Comparison of ENCODE assay signal across 8 cellular contexts in the genomic region with DNA sequence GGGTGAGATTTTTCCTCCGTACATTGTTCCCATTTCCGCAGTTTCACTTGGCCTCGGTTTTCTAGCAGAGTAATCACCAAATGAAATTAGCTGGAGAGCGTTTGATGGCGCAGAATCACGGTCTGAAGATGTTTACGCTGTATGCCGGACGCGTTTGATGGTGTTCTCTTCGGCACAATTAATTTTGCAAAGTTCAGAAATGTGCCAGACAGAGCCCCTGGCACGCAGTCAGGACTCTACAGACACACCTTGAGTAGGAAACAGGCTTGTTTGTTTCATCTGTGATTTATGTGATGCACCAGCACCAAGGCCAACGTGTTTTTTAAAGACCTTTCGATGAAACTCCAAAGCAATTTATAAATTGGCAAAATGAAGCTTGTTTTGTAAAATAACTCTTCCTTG. TPM values are rescaled to one million over a fixed set of nuclear protein-coding genes. Genes with fewer than 3 reads are reported as not detected.
DNase-seq lines count a peak whose midpoint lies in the region; ATAC-seq and TF ChIP-seq lines count a peak whose summit lies in the region.

No MANE protein-coding gene starts in this region.

- peak overlapping the region; percentile 90 for H3K9ac ChIP-seq in SK-N-SH
- peak overlapping the region; percentile 76 for H3K9ac ChIP-seq in fibroblast of lung (ENCODE audit: insufficient read depth, low read length)
- peak overlapping the region; percentile 90 for H3K9ac ChIP-seq in parathyroid adenoma

- H3K27me3 Mint-ChIP-seq in CD8-positive, alpha-beta T cell (ENCODE audit: low read depth), result peaks cover 57% of the 10 kb centered on the region

- H4K20me1 ChIP-seq in SK-N-SH (ENCODE audit: insufficient read depth) (no peaks in the 10 kb centered on the region), fibroblast of lung (ENCODE audit: control insufficient read depth, extremely low read depth, insufficient read depth, low read length) (no peaks in the 10 kb centered on the region)

- peaks cover 15% of the 10 kb centered on the region; the same call in 1 of the 2 replicates for H3K79me2 ChIP-seq in SK-N-SH (ENCODE audit: insufficient read depth)
- H3K79me2 ChIP-seq in fibroblast of lung (ENCODE audit: control insufficient read depth, insufficient read depth, low read length), result peaks cover 29% of the 10 kb centered on the region
- H3K79me2 ChIP-seq in parathyroid adenoma, result peaks cover 7% of the 10 kb centered on the region

- peak overlapping the region; percentile 72 for H3K4me3 Mint-ChIP-seq in CD8-positive, alpha-beta T cell

- peaks cover 4% of the 10 kb centered on the region for H3F3A ChIP-seq in SK-N-SH (replicated peaks; ENCODE audit: insufficient read depth)

- CTCF ChIA-PET in CD8-positive, alpha-beta T cell (lab: Charles Lee), result no interaction called here
- CTCF ChIA-PET in SK-N-SH (lab: Yijun Ruan, JAX), result interaction anchor here (0.6 to 1.5 kb wide), 4 partner anchors 16 to 251 kb away, joined by 3 to 6 read pairs (median 4); no protein-coding TSS in a partner anchor

- H3K4me1 Mint-ChIP-seq in CD8-positive, alpha-beta T cell (ENCODE audit: low read depth), result peaks cover 15% of the 10 kb centered on the region

- WGBS in SK-N-SH (ENCODE audit: low lambda C conversion rate), result 12% methylated on average over 14 of the region's 14 CpGs

- TF ChIP-seq CTCF in CD8-positive, alpha-beta T cell (IDR thresholded peaks at IDR 0.05), result no peak
- TF ChIP-seq CTCF in SK-N-SH (IDR thresholded peaks at IDR 0.05) (no peak), fibroblast of lung (conservative IDR thresholded peaks at IDR 0.05 in 1 of 2, IDR thresholded peaks at IDR 0.05 in 1 of 2; ENCODE audit: low read depth in 1 of 2, low read length in 2 of 2) (no peak), parathyroid adenoma (IDR thresholded peaks at IDR 0.05) (no peak)

- H3K36me3 ChIP-seq in CD8-positive, alpha-beta T cell (ENCODE audit: insufficient read depth, low read length), result no peaks in the 10 kb centered on the region
- H3K36me3 ChIP-seq in SK-N-SH (replicated peaks in 1 of 2; ENCODE audit: control insufficient read depth in 1 of 2, insufficient read depth in 2 of 2, low read length in 1 of 2) (no peaks in the 10 kb centered on the region), fibroblast of lung (ENCODE audit: control insufficient read depth, insufficient read depth, low read length) (no peaks in the 10 kb centered on the region), parathyroid adenoma (ENCODE audit: control insufficient read depth, insufficient read depth, low read length) (no peaks in the 10 kb centered on the region)

- H3K36me3 Mint-ChIP-seq in CD8-positive, alpha-beta T cell, result no peaks in the 10 kb centered on the region

- no peak overlapping the region for H3K27ac Mint-ChIP-seq in CD8-positive, alpha-beta T cell

- POLR2A ChIA-PET in CD8-positive, alpha-beta T cell (lab: Charles Lee), result no interaction called here
- POLR2A ChIA-PET in SK-N-SH (lab: Yijun Ruan, JAX), result interaction anchor here (0.6 to 0.7 kb wide), 2 partner anchors 17 to 151 kb away, joined by 3 read pairs; no protein-coding TSS in a partner anchor

- TF ChIP-seq RAD21 in SK-N-SH (IDR thresholded peaks at IDR 0.05; ENCODE audit: low read length), result no peak

- no peak overlapping the region for H3K27ac ChIP-seq in CD8-positive, alpha-beta T cell (ENCODE audit: low read depth, low read length)
- H3K27ac ChIP-seq in SK-N-SH (ENCODE audit: low read depth in 2 of 2, low read length in 1 of 2) (peak overlapping the region; percentile 88 to 97), fibroblast of lung (ENCODE audit: insufficient read depth, low read length) (peak overlapping the region; percentile 86), parathyroid adenoma (peak overlapping the region; percentile 97)

- no peak for DNase-seq in CD8-positive, alpha-beta T cell
- no peak for DNase-seq in SK-N-SH
- no peak for DNase-seq in fibroblast of lung (ENCODE audit: low read depth in 2 of 2)
- DNase-seq in stimulated activated CD4-positive, alpha-beta T cell treated with anti-CD3 and anti-CD28 coated beads, Interleukin-2, amount 100 ng/mL, for 48 hours, result no peak

- peaks cover 7% of the 10 kb centered on the region for H3K4me1 ChIP-seq in CD8-positive, alpha-beta T cell (ENCODE audit: insufficient read depth, low read length)
- H3K4me1 ChIP-seq in SK-N-SH (ENCODE audit: control insufficient read depth in 1 of 2, insufficient read depth in 2 of 2, low read depth in 1 of 2, low read length in 1 of 2), result peaks cover 0 to 4% of the 10 kb centered on the region in 2 experiments; a peak in 2 of 4 replicates
- H3K4me1 ChIP-seq in fibroblast of lung (ENCODE audit: control insufficient read depth, extremely low read depth, insufficient read depth, low read length), result no peaks in the 10 kb centered on the region
- H3K4me1 ChIP-seq in parathyroid adenoma, result no peaks in the 10 kb centered on the region

- intact Hi-C loops in CD8-positive, alpha-beta T cell (cut with DNase I, micrococcal nuclease), result no loop called here

- peak overlapping the region; percentile 48 for H3K4me3 ChIP-seq in CD8-positive, alpha-beta T cell (ENCODE audit: low read depth, low read length)
- H3K4me3 ChIP-seq in SK-N-SH (ENCODE audit: low read depth in 2 of 2, low read length in 1 of 2) (peak overlapping the region; percentile 87 to 91), fibroblast of lung (replicated peaks in 1 of 4; ENCODE audit: control extremely low read depth in 1 of 4, insufficient read depth in 1 of 4, low read depth in 3 of 4, low read length in 4 of 4) (peak overlapping the region; percentile 77 to 89 (median 84)), parathyroid adenoma (ENCODE audit: low read depth, low read length) (peak overlapping the region; percentile 95)

- H3K27me3 ChIP-seq in CD8-positive, alpha-beta T cell (ENCODE audit: insufficient read depth, low read length), result peaks cover 15% of the 10 kb centered on the region
- H3K27me3 ChIP-seq in SK-N-SH (ENCODE audit: insufficient read depth) (no peaks in the 10 kb centered on the region), fibroblast of lung (ENCODE audit: control insufficient read depth, insufficient read depth, low read length) (peaks cover 2% of the 10 kb centered on the region), parathyroid adenoma (ENCODE audit: control insufficient read depth, insufficient read depth, low read length) (no peaks in the 10 kb centered on the region)

- H3K9me2 ChIP-seq in SK-N-SH, result no peaks in the 10 kb centered on the region

- TF ChIP-seq EP300 in SK-N-SH (IDR thresholded peaks at IDR 0.05; ENCODE audit: borderline replicate concordance in 1 of 2, low read depth in 1 of 2, low read length in 1 of 2), result no peak

- no peak for ATAC-seq in CD8-positive, alpha-beta T cell
- no peak for ATAC-seq in HG03521 (IDR thresholded peaks at IDR 0.05; ENCODE audit: unreplicated experiment)
- ATAC-seq in GM21390 (IDR thresholded peaks at IDR 0.05; ENCODE audit: unreplicated experiment), result no peak
- ATAC-seq in HG03045 (IDR thresholded peaks at IDR 0.05; ENCODE audit: unreplicated experiment), result no peak

- no peaks in the 10 kb centered on the region for H3K9me3 Mint-ChIP-seq in CD8-positive, alpha-beta T cell

- peak overlapping the region; percentile 88 for H3K4me2 ChIP-seq in SK-N-SH
- peak overlapping the region; percentile 71 for H3K4me2 ChIP-seq in fibroblast of lung (ENCODE audit: extremely low read depth, insufficient read depth, low read length)
- H3K4me2 ChIP-seq in parathyroid adenoma (ENCODE audit: low read length), result peak overlapping the region; percentile 98

- H2AFZ ChIP-seq in SK-N-SH (ENCODE audit: low read depth), result peak overlapping the region; percentile 89
- H2AFZ ChIP-seq in fibroblast of lung (ENCODE audit: low read length), result peak overlapping the region; percentile 74
- peak overlapping the region; percentile 97 for H2AFZ ChIP-seq in parathyroid adenoma

- H3K9me3 ChIP-seq in CD8-positive, alpha-beta T cell (ENCODE audit: low read length), result no peaks in the 10 kb centered on the region
- H3K9me3 ChIP-seq in SK-N-SH (no peaks in the 10 kb centered on the region), fibroblast of lung (ENCODE audit: control insufficient read depth, insufficient read depth, low read depth, low read length) (no peaks in the 10 kb centered on the region), parathyroid adenoma (ENCODE audit: control insufficient read depth, low read length) (no peaks in the 10 kb centered on the region)

TF ChIP-seq in SK-N-SH, 30 proteins besides CTCF, POLR2A, EP300 and RAD21 (continues in another document):
- no peak for TF ChIP-seq TCF12 (IDR thresholded peaks at IDR 0.05)
- TF ChIP-seq POLR2AphosphoS5 (IDR thresholded peaks at IDR 0.05; ENCODE audit: low read depth, low read length), result no peak
- no peak for TF ChIP-seq CHD2 (IDR thresholded peaks at IDR 0.05; ENCODE audit: low read length, partially characterized antibody)
- TF ChIP-seq JUND (IDR thresholded peaks at IDR 0.05), result no peak
- no peak for TF ChIP-seq TEAD4 (IDR thresholded peaks at IDR 0.05; ENCODE audit: borderline replicate concordance, insufficient read depth)
- TF ChIP-seq SMC3 (IDR thresholded peaks at IDR 0.05; ENCODE audit: low read depth, low read length), result no peak
- TF ChIP-seq, protein P1, sequence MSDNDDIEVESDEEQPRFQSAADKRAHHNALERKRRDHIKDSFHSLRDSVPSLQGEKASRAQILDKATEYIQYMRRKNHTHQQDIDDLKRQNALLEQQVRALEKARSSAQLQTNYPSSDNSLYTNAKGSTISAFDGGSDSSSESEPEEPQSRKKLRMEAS (IDR thresholded peaks at IDR 0.05; ENCODE audit: low read depth), result no peak
- no peak for TF ChIP-seq FOSL2 (IDR thresholded peaks at IDR 0.05; ENCODE audit: borderline replicate concordance, low read depth)

RNA-seq across cellular contexts. Expression of a gene that starts 0.9 kb away (rescaled TPM):
- not detected for total RNA-seq in CD8-positive, alpha-beta T cell
- polyA plus RNA-seq in SK-N-SH (2012; rRNA removed), result 3.8 and 5.0 TPM in 2 replicates
- polyA plus RNA-seq in SK-N-SH (2012; cell fraction: cytosol; rRNA removed), result 5.6 and 5.8 TPM in 2 replicates
- polyA plus RNA-seq in SK-N-SH (2012; cell fraction: nucleus; rRNA removed), result 5.0 and 10.2 TPM in 2 replicates
- total RNA-seq in fibroblast of lung, result 65.1 and 84.5 TPM in 2 replicates
- polyA plus RNA-seq in fibroblast of lung, result 35.7 and 43.6 TPM in 2 replicates
- 19.8 and 26.6 TPM in 2 replicates for polyA plus RNA-seq in fibroblast of lung (2012)
- polyA minus RNA-seq in fibroblast of lung (ENCODE audit: low replicate concordance), result 15.3 and 21.3 TPM in 2 replicates

Comparison
In these comparisons a context has a peak if more than half of its experiments do, and no peak if none do; other contexts are left out.
1. RNA of a gene that starts 0.9 kb away (total RNA-seq): 65.1 to 84.5 TPM in fibroblast of lung; not detected in CD8-positive, alpha-beta T cell; every median in the first group is over 10 times any median in the second.
2. Peak in every context shown above with its lines, with median percentiles within 50 percentile points of each other: H3K4me3 ChIP-seq, H2AFZ ChIP-seq, H3K4me2 ChIP-seq and H3K9ac ChIP-seq.